Comparison of ENCODE assay signal across 9 cellular contexts in the genomic region with DNA sequence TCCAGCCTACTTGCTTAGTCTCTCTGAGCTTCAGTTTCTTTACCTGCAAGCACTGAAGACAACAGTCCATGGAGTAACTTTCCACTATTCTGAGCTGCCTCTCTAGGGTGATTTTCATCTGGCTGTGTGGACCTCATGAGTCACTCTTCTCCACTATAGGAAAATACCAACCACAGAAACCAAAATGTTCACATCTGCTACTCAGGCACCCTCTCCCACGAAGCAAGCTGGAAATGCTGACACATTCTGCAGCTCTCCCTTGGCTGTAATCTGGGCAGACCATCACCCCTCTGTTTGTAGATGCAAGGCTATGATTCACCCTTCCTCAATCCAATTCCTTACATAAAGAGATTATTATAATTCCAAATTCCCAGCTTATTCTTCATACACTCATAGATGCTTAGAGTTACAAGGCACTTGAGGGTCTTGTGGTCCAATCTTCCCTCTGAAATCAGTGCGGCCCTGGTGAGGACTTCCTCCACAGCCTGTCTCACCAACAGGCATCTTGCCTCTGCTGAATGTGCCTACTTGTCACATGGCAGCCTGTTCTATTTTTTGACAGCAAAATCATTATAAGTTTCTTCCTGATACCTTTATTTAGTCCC.
A peak's percentile ranks its signal among the peaks of the same experiment; 100 is the strongest.
DNase-seq lines count a peak whose midpoint lies in the region; ATAC-seq, FAIRE-seq and TF ChIP-seq lines count a peak whose summit lies in the region.
"Had no signal": no experiment of that assay in that cellular context is flagged by ENCODE, and none has a peak within 500 bp of the region (broad histone marks: within the 10 kb centered on the region; RNA-seq: fewer than 3 reads in every experiment).

No MANE protein-coding gene starts in this region.

- no peaks in the 10 kb centered on the region for H3K4me1 Mint-ChIP-seq in T-cell

- DNase-seq in HTR-8/SVneo (ENCODE audit: insufficient read length, low spot score) (peak; percentile 42), astrocyte of the cerebellum (ENCODE audit: low read depth) (peak; percentile 99), sciatic nerve (ENCODE audit: low spot score) (no peak), NCI-H1105 treated with DMSO at 0.1 percent for 48 hours (lab: John Stamatoyannopoulos, UW) (no peak), NCI-H2196 (lab: John Stamatoyannopoulos, UW; ENCODE audit: unreplicated experiment) (no peak), T-cell (no peak)

- CTCF ChIA-PET in T-cell (lab: Charles Lee), result interaction anchor here in 1 of 2 donors (0.7 kb wide), 1 partner anchor 42 kb away, joined by 3 read pairs; no protein-coding TSS in a partner anchor

- H3K4me3 ChIP-seq in astrocyte of the cerebellum (ENCODE audit: low read depth, low read length), result no peak overlapping the region

- no peaks in the 10 kb centered on the region for H3K36me3 Mint-ChIP-seq in T-cell

- POLR2A ChIA-PET in T-cell (lab: Charles Lee), result no interaction called here

- H3K4me3 Mint-ChIP-seq in T-cell, result no peak overlapping the region
- H3K4me3 Mint-ChIP-seq: neural crest cell had no signal

- no peak overlapping the region for H3K27ac Mint-ChIP-seq in T-cell

- ATAC-seq in GM18498 (IDR thresholded peaks at IDR 0.05; ENCODE audit: unreplicated experiment) (peak; percentile 77), GM21619 (IDR thresholded peaks at IDR 0.05; ENCODE audit: unreplicated experiment) (peak; percentile 90), sciatic nerve (peak; percentile 68), T-cell (replicated peaks in 1 of 4) (no peak)

- no peak for FAIRE-seq in HTR-8/SVneo (lab: Jason Lieb, UNC)

- H3K9me3 Mint-ChIP-seq in T-cell, result no peaks in the 10 kb centered on the region

- H3K27me3 Mint-ChIP-seq in T-cell, result peaks cover 10 to 26% of the 10 kb centered on the region in 2 donors

- no peak for TF ChIP-seq CTCF in astrocyte of the cerebellum (IDR thresholded peaks at IDR 0.05; ENCODE audit: low read depth, low read length, missing control alignments)

- in situ Hi-C loops in astrocyte of the cerebellum (cut with HindIII; ENCODE audit: low sequenced_read_pairs), result no loop called here

- intact Hi-C loops in sciatic nerve (cut with DNase I), result no loop called here

Comparison
In these comparisons a context has a peak if more than half of its experiments do, and no peak if none do; other contexts are left out.
1. ATAC-seq: peak in GM18498 (single experiment), GM21619 (single experiment) and sciatic nerve (single experiment); none in T-cell (0 of 4).
2. DNase-seq: peak in HTR-8/SVneo (single experiment) and astrocyte of the cerebellum (single experiment); none in sciatic nerve (single experiment), NCI-H1105 treated with DMSO at 0.1 percent for 48 hours (single experiment), NCI-H2196 (single experiment) and T-cell (0 of 34).